In the genomic region with DNA sequence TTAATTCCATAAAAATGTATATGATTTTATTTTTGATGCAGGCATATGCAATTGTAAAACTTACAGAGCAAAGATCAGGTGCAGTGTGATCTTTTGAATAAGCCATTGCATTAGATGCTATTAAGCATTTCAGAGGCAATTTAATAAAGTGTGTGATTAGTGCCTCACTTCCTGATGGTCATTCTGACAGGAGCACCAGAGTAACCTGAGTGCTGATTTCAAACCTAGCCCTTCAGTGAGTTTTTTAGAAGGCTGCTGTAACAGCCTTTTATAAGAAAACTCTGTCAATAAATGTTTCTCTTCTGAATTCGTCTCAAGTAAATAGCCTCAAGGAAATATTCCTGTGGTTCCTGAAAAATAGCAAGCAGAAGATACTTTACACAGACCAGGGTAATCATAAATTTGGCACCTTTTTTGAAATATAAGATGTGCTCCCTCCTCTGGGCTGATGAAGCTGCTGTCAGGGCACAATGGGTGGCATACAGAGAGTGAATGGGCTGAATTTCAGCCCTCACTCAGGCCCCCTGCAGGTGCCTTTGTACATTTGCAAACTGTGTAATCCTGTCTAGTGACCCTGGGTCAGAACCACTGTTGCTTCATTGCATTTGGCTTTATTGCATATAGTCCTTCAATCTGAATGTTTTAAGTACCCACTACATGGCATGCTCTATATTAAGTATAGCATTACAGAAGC, we compare ENCODE assay signal across 8 cellular contexts.
DNase-seq lines count a peak whose midpoint lies in the region; ATAC-seq and TF ChIP-seq lines count a peak whose summit lies in the region.

No MANE protein-coding gene starts in this region.

- POLR2A ChIA-PET in CD8-positive, alpha-beta memory T cell (lab: Charles Lee), result no interaction called here

- H3K27ac ChIP-seq in WERI-Rb-1, result no peak overlapping the region
- no peak overlapping the region for H3K27ac ChIP-seq in CD8-positive, alpha-beta memory T cell (ENCODE audit: low read depth, low read length)

- no peaks in the 10 kb centered on the region for H3K36me3 ChIP-seq in WERI-Rb-1
- H3K36me3 ChIP-seq in CD8-positive, alpha-beta memory T cell (ENCODE audit: insufficient read depth, low read length), result no peaks in the 10 kb centered on the region

- H3K27me3 Mint-ChIP-seq in nephron progenitor cell (ENCODE audit: low read depth, poor library complexity), result no peaks in the 10 kb centered on the region
- H3K27me3 Mint-ChIP-seq in CD8-positive, alpha-beta memory T cell, result peaks cover 0 to 5% of the 10 kb centered on the region in 2 donors

- peak; percentile 87 for ATAC-seq in HG03520 (IDR thresholded peaks at IDR 0.05; ENCODE audit: unreplicated experiment)

- peak; percentile 46; the same call in 1 of the 2 replicates for TF ChIP-seq CTCF in WERI-Rb-1 (IDR thresholded peaks at IDR 0.05; ENCODE audit: low read depth, low read length)
- TF ChIP-seq CTCF in nephron progenitor cell (IDR thresholded peaks at IDR 0.05), result no peak

- H3K4me1 Mint-ChIP-seq in nephron progenitor cell, result peaks cover 6% of the 10 kb centered on the region
- no peaks in the 10 kb centered on the region for H3K4me1 Mint-ChIP-seq in CD8-positive, alpha-beta memory T cell

- no peaks in the 10 kb centered on the region for H3K9me3 ChIP-seq in WERI-Rb-1 (ENCODE audit: severe bottlenecking)
- H3K9me3 ChIP-seq in CD8-positive, alpha-beta memory T cell (ENCODE audit: low read length), result no peaks in the 10 kb centered on the region

- CTCF ChIA-PET in CD8-positive, alpha-beta memory T cell (lab: Charles Lee), result no interaction called here

- peak; percentile 2 for DNase-seq in COLO829 (ENCODE audit: low spot score)
- peak; percentile 6 for DNase-seq in GM19240 (ENCODE audit: insufficient read length, low spot score)
- peak; percentile 14 for DNase-seq in WERI-Rb-1
- DNase-seq in nephron progenitor cell, result peak; percentile 5
- DNase-seq in CD8-positive, alpha-beta memory T cell, result no peak
- no peak for DNase-seq in MV-4-11 (lab: John Stamatoyannopoulos, UW)
- no peak for DNase-seq in NCI-H2171 (lab: John Stamatoyannopoulos, UW)

- no peaks in the 10 kb centered on the region for H3K36me3 Mint-ChIP-seq in nephron progenitor cell (ENCODE audit: low read depth)
- H3K36me3 Mint-ChIP-seq in CD8-positive, alpha-beta memory T cell, result no peaks in the 10 kb centered on the region

- H3K9me3 Mint-ChIP-seq in nephron progenitor cell, result no peaks in the 10 kb centered on the region
- no peaks in the 10 kb centered on the region for H3K9me3 Mint-ChIP-seq in CD8-positive, alpha-beta memory T cell

- no peak overlapping the region for H3K4me3 Mint-ChIP-seq in nephron progenitor cell
- no peak overlapping the region for H3K4me3 Mint-ChIP-seq in CD8-positive, alpha-beta memory T cell

- H3K4me1 ChIP-seq in CD8-positive, alpha-beta memory T cell (ENCODE audit: insufficient read depth, low read length), result no peaks in the 10 kb centered on the region

- no peaks in the 10 kb centered on the region for H3K27me3 ChIP-seq in WERI-Rb-1 (ENCODE audit: insufficient read depth, low read depth, severe bottlenecking)
- no peaks in the 10 kb centered on the region for H3K27me3 ChIP-seq in CD8-positive, alpha-beta memory T cell (ENCODE audit: insufficient read depth, low read length, poor library complexity, severe bottlenecking)

- H3K27ac Mint-ChIP-seq in nephron progenitor cell, result no peak overlapping the region
- no peak overlapping the region for H3K27ac Mint-ChIP-seq in CD8-positive, alpha-beta memory T cell

- no peak overlapping the region for H3K4me3 ChIP-seq in WERI-Rb-1 (ENCODE audit: low read depth, low read length)
- H3K4me3 ChIP-seq in CD8-positive, alpha-beta memory T cell (ENCODE audit: low read length), result no peak overlapping the region

Comparison
In these comparisons a context has a peak if more than half of its experiments do, and no peak if none do; other contexts are left out.
1. DNase-seq: peak in COLO829 (single experiment), GM19240 (single experiment), WERI-Rb-1 (single experiment) and nephron progenitor cell (single experiment); none in CD8-positive, alpha-beta memory T cell (0 of 5), MV-4-11 (single experiment) and NCI-H2171 (single experiment).